1 cellular context compared by ENCODE assay signal in the genomic region with DNA sequence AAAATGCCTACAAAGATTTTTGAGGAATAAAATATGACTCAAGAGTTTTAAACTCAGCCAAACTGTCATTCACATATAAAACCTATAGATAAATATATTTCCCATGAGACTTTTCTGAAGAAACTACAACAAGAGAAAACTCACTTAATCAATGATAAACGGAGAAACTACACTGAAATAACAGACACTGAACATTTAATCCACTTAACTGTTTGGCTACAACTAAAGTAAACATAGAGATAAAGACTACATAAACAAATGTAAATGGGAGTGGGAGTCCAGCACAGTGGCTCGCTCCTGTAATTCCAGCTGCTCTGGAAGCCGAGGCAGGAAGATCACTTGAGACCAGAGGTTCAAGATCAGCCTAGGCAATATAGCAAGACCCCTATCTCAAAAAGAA.
TF ChIP-seq lines count a peak whose summit lies in the region.

No MANE protein-coding gene starts in this region.

TF ChIP-seq in IMR-90, 13 proteins besides CTCF, POLR2A, EP300 and RAD21 (continued from another document):
- TF ChIP-seq, protein P1, sequence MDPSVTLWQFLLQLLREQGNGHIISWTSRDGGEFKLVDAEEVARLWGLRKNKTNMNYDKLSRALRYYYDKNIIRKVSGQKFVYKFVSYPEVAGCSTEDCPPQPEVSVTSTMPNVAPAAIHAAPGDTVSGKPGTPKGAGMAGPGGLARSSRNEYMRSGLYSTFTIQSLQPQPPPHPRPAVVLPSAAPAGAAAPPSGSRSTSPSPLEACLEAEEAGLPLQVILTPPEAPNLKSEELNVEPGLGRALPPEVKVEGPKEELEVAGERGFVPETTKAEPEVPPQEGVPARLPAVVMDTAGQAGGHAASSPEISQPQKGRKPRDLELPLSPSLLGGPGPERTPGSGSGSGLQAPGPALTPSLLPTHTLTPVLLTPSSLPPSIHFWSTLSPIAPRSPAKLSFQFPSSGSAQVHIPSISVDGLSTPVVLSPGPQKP (IDR thresholded peaks at IDR 0.05; ENCODE audit: borderline replicate concordance, low read depth, low read length), result no peak
- TF ChIP-seq SMC3 (IDR thresholded peaks at IDR 0.05; ENCODE audit: low read depth, low read length) (no peak), BHLHE40 (IDR thresholded peaks at IDR 0.05; ENCODE audit: low read depth, low read length) (no peak), RCOR1 (IDR thresholded peaks at IDR 0.05; ENCODE audit: insufficient replicate concordance, low read length) (no peak), NFE2L2 (IDR thresholded peaks at IDR 0.05; ENCODE audit: low read depth, low read length) (no peak)
